1 cellular context compared by ENCODE assay signal in the genomic region with DNA sequence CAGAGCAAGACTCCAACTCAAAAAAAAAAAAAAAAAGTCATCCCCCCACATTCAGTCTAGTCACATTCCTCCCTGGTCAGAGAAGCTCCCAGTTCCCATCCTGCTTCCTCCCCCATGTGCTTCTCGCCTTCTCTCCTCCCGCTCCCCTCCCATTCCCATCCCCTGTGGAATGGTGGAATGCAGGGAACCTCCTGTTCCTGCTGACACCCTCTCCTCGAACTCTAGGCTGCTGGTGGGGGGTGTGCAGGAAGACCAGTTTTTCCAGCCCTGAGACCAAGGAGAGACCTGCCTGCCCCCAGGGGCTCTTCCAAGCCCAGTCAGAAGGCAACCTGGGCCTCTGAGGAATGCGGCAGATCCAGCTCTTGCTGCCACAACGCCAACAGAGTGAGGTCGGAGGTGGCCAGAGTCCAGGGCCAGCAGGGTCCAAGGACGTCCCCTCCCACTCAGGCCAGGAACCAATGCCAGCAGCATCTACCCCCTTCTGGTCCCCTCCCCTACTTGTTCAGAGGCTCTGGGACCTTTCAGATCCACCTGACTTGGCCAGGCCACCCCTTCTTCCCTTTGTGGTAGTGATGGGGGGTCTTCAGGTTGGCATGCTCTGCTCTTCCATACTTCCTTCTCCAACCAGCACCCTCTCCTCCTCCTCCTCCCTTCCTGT.
TF ChIP-seq lines count a peak whose summit lies in the region.

No MANE protein-coding gene starts in this region.

TF ChIP-seq in HepG2, 621 proteins besides CTCF, POLR2A, EP300 and RAD21 (continued from another document and continues in another):
- TF ChIP-seq SALL2 (CRISPR knock-in tag; IDR thresholded peaks at IDR 0.05): peak; percentile 77; the same call in 1 of the 2 replicates
- TF ChIP-seq TEAD3 (CRISPR knock-in tag; optimal IDR thresholded peaks at IDR 0.05; ENCODE audit: borderline replicate concordance): peak; percentile 96
- TF ChIP-seq SOX5 (CRISPR knock-in tag; IDR thresholded peaks at IDR 0.05; ENCODE audit: borderline replicate concordance): no peak; the same call in 1 of the 2 replicates
- no peak for TF ChIP-seq FOSL1 (CRISPR knock-in tag; IDR thresholded peaks at IDR 0.05; ENCODE audit: borderline replicate concordance)
- no peak for TF ChIP-seq AGO1 (IDR thresholded peaks at IDR 0.05; ENCODE audit: low read depth, low read length, poor library complexity, severe bottlenecking)
- TF ChIP-seq, protein P1, sequence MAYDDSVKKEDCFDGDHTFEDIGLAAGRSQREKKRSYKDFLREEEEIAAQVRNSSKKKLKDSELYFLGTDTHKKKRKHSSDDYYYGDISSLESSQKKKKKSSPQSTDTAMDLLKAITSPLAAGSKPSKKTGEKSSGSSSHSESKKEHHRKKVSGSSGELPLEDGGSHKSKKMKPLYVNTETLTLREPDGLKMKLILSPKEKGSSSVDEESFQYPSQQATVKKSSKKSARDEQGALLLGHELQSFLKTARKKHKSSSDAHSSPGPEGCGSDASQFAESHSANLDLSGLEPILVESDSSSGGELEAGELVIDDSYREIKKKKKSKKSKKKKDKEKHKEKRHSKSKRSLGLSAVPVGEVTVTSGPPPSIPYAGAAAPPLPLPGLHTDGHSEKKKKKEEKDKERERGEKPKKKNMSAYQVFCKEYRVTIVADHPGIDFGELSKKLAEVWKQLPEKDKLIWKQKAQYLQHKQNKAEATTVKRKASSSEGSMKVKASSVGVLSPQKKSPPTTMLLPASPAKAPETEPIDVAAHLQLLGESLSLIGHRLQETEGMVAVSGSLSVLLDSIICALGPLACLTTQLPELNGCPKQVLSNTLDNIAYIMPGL (CRISPR knock-in tag; IDR thresholded peaks at IDR 0.05; ENCODE audit: borderline replicate concordance in 1 of 2, low read depth in 1 of 2): peak in 1 of 2 experiments; percentile 4; a peak in 1 of 4 replicates
- no peak for TF ChIP-seq ZFP62 (CRISPR knock-in tag; IDR thresholded peaks at IDR 0.05)
- TF ChIP-seq ZNF441 (CRISPR knock-in tag; IDR thresholded peaks at IDR 0.05; ENCODE audit: borderline replicate concordance): peak; percentile 75
- TF ChIP-seq, protein P2, sequence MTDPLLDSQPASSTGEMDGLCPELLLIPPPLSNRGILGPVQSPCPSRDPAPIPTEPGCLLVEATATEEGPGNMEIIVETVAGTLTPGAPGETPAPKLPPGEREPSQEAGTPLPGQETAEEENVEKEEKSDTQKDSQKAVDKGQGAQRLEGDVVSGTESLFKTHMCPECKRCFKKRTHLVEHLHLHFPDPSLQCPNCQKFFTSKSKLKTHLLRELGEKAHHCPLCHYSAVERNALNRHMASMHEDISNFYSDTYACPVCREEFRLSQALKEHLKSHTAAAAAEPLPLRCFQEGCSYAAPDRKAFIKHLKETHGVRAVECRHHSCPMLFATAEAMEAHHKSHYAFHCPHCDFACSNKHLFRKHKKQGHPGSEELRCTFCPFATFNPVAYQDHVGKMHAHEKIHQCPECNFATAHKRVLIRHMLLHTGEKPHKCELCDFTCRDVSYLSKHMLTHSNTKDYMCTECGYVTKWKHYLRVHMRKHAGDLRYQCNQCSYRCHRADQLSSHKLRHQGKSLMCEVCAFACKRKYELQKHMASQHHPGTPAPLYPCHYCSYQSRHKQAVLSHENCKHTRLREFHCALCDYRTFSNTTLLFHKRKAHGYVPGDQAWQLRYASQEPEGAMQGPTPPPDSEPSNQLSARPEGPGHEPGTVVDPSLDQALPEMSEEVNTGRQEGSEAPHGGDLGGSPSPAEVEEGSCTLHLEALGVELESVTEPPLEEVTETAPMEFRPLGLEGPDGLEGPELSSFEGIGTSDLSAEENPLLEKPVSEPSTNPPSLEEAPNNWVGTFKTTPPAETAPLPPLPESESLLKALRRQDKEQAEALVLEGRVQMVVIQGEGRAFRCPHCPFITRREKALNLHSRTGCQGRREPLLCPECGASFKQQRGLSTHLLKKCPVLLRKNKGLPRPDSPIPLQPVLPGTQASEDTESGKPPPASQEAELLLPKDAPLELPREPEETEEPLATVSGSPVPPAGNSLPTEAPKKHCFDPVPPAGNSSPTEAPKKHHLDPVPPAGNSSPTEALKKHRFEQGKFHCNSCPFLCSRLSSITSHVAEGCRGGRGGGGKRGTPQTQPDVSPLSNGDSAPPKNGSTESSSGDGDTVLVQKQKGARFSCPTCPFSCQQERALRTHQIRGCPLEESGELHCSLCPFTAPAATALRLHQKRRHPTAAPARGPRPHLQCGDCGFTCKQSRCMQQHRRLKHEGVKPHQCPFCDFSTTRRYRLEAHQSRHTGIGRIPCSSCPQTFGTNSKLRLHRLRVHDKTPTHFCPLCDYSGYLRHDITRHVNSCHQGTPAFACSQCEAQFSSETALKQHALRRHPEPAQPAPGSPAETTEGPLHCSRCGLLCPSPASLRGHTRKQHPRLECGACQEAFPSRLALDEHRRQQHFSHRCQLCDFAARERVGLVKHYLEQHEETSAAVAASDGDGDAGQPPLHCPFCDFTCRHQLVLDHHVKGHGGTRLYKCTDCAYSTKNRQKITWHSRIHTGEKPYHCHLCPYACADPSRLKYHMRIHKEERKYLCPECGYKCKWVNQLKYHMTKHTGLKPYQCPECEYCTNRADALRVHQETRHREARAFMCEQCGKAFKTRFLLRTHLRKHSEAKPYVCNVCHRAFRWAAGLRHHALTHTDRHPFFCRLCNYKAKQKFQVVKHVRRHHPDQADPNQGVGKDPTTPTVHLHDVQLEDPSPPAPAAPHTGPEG (CRISPR knock-in tag; IDR thresholded peaks at IDR 0.05): no peak
- no peak for TF ChIP-seq PRPF4 (IDR thresholded peaks at IDR 0.05; ENCODE audit: low read depth, low read length, poor library complexity, severe bottlenecking)
- TF ChIP-seq, protein P3, sequence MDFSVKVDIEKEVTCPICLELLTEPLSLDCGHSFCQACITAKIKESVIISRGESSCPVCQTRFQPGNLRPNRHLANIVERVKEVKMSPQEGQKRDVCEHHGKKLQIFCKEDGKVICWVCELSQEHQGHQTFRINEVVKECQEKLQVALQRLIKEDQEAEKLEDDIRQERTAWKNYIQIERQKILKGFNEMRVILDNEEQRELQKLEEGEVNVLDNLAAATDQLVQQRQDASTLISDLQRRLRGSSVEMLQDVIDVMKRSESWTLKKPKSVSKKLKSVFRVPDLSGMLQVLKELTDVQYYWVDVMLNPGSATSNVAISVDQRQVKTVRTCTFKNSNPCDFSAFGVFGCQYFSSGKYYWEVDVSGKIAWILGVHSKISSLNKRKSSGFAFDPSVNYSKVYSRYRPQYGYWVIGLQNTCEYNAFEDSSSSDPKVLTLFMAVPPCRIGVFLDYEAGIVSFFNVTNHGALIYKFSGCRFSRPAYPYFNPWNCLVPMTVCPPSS (IDR thresholded peaks at IDR 0.05): no peak
- no peak for TF ChIP-seq HOXA9 (CRISPR knock-in tag; IDR thresholded peaks at IDR 0.05; ENCODE audit: borderline replicate concordance)
- TF ChIP-seq ZNF431 (CRISPR knock-in tag; IDR thresholded peaks at IDR 0.05; ENCODE audit: borderline replicate concordance, low read depth): peak; percentile 68; the same call in 1 of the 2 replicates
- no peak for TF ChIP-seq ZNF577 (CRISPR knock-in tag; IDR thresholded peaks at IDR 0.05; ENCODE audit: borderline replicate concordance, low read depth)
- 0 out of 2 replicates have a peak, but pooled peaks have one; percentile 29 for TF ChIP-seq ZNF24 (IDR thresholded peaks at IDR 0.05)
- no peak for TF ChIP-seq MATR3 (CRISPR knock-in tag; IDR thresholded peaks at IDR 0.05)
- TF ChIP-seq, protein P4, sequence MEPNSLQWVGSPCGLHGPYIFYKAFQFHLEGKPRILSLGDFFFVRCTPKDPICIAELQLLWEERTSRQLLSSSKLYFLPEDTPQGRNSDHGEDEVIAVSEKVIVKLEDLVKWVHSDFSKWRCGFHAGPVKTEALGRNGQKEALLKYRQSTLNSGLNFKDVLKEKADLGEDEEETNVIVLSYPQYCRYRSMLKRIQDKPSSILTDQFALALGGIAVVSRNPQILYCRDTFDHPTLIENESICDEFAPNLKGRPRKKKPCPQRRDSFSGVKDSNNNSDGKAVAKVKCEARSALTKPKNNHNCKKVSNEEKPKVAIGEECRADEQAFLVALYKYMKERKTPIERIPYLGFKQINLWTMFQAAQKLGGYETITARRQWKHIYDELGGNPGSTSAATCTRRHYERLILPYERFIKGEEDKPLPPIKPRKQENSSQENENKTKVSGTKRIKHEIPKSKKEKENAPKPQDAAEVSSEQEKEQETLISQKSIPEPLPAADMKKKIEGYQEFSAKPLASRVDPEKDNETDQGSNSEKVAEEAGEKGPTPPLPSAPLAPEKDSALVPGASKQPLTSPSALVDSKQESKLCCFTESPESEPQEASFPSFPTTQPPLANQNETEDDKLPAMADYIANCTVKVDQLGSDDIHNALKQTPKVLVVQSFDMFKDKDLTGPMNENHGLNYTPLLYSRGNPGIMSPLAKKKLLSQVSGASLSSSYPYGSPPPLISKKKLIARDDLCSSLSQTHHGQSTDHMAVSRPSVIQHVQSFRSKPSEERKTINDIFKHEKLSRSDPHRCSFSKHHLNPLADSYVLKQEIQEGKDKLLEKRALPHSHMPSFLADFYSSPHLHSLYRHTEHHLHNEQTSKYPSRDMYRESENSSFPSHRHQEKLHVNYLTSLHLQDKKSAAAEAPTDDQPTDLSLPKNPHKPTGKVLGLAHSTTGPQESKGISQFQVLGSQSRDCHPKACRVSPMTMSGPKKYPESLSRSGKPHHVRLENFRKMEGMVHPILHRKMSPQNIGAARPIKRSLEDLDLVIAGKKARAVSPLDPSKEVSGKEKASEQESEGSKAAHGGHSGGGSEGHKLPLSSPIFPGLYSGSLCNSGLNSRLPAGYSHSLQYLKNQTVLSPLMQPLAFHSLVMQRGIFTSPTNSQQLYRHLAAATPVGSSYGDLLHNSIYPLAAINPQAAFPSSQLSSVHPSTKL (CRISPR knock-in tag; IDR thresholded peaks at IDR 0.05): peak; percentile 93
- TF ChIP-seq ESRRA (CRISPR knock-in tag; IDR thresholded peaks at IDR 0.05; ENCODE audit: low read depth): peak; percentile 97
- no peak for TF ChIP-seq FLYWCH1 (CRISPR knock-in tag; IDR thresholded peaks at IDR 0.05)
- TF ChIP-seq HOXA7 (CRISPR knock-in tag; IDR thresholded peaks at IDR 0.05): no peak
- TF ChIP-seq, protein P5, sequence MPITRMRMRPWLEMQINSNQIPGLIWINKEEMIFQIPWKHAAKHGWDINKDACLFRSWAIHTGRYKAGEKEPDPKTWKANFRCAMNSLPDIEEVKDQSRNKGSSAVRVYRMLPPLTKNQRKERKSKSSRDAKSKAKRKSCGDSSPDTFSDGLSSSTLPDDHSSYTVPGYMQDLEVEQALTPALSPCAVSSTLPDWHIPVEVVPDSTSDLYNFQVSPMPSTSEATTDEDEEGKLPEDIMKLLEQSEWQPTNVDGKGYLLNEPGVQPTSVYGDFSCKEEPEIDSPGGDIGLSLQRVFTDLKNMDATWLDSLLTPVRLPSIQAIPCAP (CRISPR knock-in tag; IDR thresholded peaks at IDR 0.05; ENCODE audit: low read depth): no peak
- TF ChIP-seq ZNF775 (CRISPR knock-in tag; IDR thresholded peaks at IDR 0.05; ENCODE audit: borderline replicate concordance): no peak
- no peak for TF ChIP-seq KDM1A (CRISPR knock-in tag; IDR thresholded peaks at IDR 0.05)
- no peak for TF ChIP-seq NR3C1 (CRISPR knock-in tag; IDR thresholded peaks at IDR 0.05)
- TF ChIP-seq BCL6 (CRISPR knock-in tag; IDR thresholded peaks at IDR 0.05): peak; percentile 50; the same call in 1 of the 2 replicates
- TF ChIP-seq TSC22D2 (CRISPR knock-in tag; IDR thresholded peaks at IDR 0.05; ENCODE audit: borderline replicate concordance): no peak
- TF ChIP-seq, protein P6, sequence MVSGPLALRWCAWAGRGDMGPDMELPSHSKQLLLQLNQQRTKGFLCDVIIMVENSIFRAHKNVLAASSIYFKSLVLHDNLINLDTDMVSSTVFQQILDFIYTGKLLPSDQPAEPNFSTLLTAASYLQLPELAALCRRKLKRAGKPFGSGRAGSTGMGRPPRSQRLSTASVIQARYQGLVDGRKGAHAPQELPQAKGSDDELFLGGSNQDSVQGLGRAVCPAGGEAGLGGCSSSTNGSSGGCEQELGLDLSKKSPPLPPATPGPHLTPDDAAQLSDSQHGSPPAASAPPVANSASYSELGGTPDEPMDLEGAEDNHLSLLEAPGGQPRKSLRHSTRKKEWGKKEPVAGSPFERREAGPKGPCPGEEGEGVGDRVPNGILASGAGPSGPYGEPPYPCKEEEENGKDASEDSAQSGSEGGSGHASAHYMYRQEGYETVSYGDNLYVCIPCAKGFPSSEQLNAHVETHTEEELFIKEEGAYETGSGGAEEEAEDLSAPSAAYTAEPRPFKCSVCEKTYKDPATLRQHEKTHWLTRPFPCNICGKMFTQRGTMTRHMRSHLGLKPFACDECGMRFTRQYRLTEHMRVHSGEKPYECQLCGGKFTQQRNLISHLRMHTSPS (CRISPR knock-in tag; IDR thresholded peaks at IDR 0.05; ENCODE audit: low read depth): peak; percentile 89
- TF ChIP-seq SMARCE1 (IDR thresholded peaks at IDR 0.05; ENCODE audit: borderline replicate concordance): no peak
- TF ChIP-seq, protein P7, sequence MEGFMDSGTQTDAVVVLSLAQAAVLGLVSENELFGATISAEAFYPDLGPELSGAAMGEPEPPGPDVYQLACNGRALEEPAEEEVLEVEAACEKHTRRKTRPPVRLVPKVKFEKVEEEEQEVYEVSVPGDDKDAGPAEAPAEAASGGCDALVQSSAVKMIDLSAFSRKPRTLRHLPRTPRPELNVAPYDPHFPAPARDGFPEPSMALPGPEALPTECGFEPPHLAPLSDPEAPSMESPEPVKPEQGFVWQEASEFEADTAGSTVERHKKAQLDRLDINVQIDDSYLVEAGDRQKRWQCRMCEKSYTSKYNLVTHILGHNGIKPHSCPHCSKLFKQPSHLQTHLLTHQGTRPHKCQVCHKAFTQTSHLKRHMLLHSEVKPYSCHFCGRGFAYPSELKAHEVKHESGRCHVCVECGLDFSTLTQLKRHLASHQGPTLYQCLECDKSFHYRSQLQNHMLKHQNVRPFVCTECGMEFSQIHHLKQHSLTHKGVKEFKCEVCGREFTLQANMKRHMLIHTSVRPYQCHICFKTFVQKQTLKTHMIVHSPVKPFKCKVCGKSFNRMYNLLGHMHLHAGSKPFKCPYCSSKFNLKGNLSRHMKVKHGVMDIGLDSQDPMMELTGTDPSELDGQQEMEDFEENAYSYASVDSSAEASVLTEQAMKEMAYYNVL (CRISPR knock-in tag; IDR thresholded peaks at IDR 0.05; ENCODE audit: borderline replicate concordance): peak; percentile 90
- TF ChIP-seq RFX1 (IDR thresholded peaks at IDR 0.05): no peak
- no peak for TF ChIP-seq ZNF546 (CRISPR knock-in tag; conservative IDR thresholded peaks at IDR 0.05)
- TF ChIP-seq TCF7L2 (IDR thresholded peaks at IDR 0.05; ENCODE audit: low read depth, low read length): no peak
- TF ChIP-seq ATAD3A (CRISPR knock-in tag; IDR thresholded peaks at IDR 0.05): no peak
- TF ChIP-seq NAIF1 (CRISPR knock-in tag; IDR thresholded peaks at IDR 0.05; ENCODE audit: borderline replicate concordance): no peak
- TF ChIP-seq, protein P8, sequence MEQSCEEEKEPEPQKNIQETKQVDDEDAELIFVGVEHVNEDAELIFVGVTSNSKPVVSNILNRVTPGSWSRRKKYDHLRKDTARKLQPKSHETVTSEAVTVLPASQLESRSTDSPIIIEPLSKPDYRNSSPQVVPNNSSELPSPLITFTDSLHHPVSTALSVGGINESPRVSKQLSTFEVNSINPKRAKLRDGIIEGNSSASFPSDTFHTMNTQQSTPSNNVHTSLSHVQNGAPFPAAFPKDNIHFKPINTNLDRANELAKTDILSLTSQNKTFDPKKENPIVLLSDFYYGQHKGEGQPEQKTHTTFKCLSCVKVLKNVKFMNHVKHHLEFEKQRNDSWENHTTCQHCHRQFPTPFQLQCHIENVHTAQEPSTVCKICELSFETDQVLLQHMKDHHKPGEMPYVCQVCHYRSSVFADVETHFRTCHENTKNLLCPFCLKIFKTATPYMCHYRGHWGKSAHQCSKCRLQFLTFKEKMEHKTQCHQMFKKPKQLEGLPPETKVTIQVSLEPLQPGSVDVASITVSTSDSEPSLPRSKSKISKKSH (CRISPR knock-in tag; IDR thresholded peaks at IDR 0.05; ENCODE audit: borderline replicate concordance): peak; percentile 69
- TF ChIP-seq ZNF672 (CRISPR knock-in tag; IDR thresholded peaks at IDR 0.05): no peak
- TF ChIP-seq ZFP82 (CRISPR knock-in tag; IDR thresholded peaks at IDR 0.05; ENCODE audit: borderline replicate concordance): no peak
- peak; percentile 82 for TF ChIP-seq NR2C2 (CRISPR knock-in tag; IDR thresholded peaks at IDR 0.05; ENCODE audit: borderline replicate concordance)
